In genomic region chr15:70098461-70099166, GRCh38 we compare ENCODE assay signal across 1 cellular context.
TF ChIP-seq lines count a peak whose summit lies in the region.

No MANE protein-coding gene starts in this region.

TF ChIP-seq in HepG2, 621 proteins besides CTCF, POLR2A, EP300 and RAD21 (continued from another document and continues in another):
- TF ChIP-seq, protein P1, sequence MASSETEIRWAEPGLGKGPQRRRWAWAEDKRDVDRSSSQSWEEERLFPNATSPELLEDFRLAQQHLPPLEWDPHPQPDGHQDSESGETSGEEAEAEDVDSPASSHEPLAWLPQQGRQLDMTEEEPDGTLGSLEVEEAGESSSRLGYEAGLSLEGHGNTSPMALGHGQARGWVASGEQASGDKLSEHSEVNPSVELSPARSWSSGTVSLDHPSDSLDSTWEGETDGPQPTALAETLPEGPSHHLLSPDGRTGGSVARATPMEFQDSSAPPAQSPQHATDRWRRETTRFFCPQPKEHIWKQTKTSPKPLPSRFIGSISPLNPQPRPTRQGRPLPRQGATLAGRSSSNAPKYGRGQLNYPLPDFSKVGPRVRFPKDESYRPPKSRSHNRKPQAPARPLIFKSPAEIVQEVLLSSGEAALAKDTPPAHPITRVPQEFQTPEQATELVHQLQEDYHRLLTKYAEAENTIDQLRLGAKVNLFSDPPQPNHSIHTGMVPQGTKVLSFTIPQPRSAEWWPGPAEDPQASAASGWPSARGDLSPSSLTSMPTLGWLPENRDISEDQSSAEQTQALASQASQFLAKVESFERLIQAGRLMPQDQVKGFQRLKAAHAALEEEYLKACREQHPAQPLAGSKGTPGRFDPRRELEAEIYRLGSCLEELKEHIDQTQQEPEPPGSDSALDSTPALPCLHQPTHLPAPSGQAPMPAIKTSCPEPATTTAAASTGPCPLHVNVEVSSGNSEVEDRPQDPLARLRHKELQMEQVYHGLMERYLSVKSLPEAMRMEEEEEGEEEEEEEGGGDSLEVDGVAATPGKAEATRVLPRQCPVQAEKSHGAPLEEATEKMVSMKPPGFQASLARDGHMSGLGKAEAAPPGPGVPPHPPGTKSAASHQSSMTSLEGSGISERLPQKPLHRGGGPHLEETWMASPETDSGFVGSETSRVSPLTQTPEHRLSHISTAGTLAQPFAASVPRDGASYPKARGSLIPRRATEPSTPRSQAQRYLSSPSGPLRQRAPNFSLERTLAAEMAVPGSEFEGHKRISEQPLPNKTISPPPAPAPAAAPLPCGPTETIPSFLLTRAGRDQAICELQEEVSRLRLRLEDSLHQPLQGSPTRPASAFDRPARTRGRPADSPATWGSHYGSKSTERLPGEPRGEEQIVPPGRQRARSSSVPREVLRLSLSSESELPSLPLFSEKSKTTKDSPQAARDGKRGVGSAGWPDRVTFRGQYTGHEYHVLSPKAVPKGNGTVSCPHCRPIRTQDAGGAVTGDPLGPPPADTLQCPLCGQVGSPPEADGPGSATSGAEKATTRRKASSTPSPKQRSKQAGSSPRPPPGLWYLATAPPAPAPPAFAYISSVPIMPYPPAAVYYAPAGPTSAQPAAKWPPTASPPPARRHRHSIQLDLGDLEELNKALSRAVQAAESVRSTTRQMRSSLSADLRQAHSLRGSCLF (CRISPR knock-in tag; IDR thresholded peaks at IDR 0.05; ENCODE audit: borderline replicate concordance): peak; percentile 34; the same call in 1 of the 2 replicates
- TF ChIP-seq ZNF235 (CRISPR knock-in tag; IDR thresholded peaks at IDR 0.05; ENCODE audit: borderline replicate concordance): 0 out of 2 replicates have a peak, but pooled peaks have one; percentile 67
- no peak for TF ChIP-seq PRPF4 (IDR thresholded peaks at IDR 0.05; ENCODE audit: low read depth, low read length, poor library complexity, severe bottlenecking)
- TF ChIP-seq, protein P2, sequence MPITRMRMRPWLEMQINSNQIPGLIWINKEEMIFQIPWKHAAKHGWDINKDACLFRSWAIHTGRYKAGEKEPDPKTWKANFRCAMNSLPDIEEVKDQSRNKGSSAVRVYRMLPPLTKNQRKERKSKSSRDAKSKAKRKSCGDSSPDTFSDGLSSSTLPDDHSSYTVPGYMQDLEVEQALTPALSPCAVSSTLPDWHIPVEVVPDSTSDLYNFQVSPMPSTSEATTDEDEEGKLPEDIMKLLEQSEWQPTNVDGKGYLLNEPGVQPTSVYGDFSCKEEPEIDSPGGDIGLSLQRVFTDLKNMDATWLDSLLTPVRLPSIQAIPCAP (CRISPR knock-in tag; IDR thresholded peaks at IDR 0.05; ENCODE audit: low read depth): no peak
- TF ChIP-seq KDM1A (CRISPR knock-in tag; IDR thresholded peaks at IDR 0.05): no peak
- no peak for TF ChIP-seq AHR (CRISPR knock-in tag; IDR thresholded peaks at IDR 0.05)
- no peak for TF ChIP-seq ZNF326 (CRISPR knock-in tag; IDR thresholded peaks at IDR 0.05; ENCODE audit: borderline replicate concordance)
- no peak for TF ChIP-seq POLR2AphosphoS5 (IDR thresholded peaks at IDR 0.05; ENCODE audit: low read depth, low read length)
- peak; percentile 79; the same call in 1 of the 2 replicates for TF ChIP-seq ZNF281 (CRISPR knock-in tag; IDR thresholded peaks at IDR 0.05; ENCODE audit: borderline replicate concordance)
- TF ChIP-seq ZSCAN21 (CRISPR knock-in tag; IDR thresholded peaks at IDR 0.05; ENCODE audit: borderline replicate concordance): 0 out of 2 replicates have a peak, but pooled peaks have one; percentile 28
- TF ChIP-seq YEATS4 (CRISPR knock-in tag; IDR thresholded peaks at IDR 0.05; ENCODE audit: borderline replicate concordance): 0 out of 2 replicates have a peak, but pooled peaks have one; percentile 22
- TF ChIP-seq, protein P3, sequence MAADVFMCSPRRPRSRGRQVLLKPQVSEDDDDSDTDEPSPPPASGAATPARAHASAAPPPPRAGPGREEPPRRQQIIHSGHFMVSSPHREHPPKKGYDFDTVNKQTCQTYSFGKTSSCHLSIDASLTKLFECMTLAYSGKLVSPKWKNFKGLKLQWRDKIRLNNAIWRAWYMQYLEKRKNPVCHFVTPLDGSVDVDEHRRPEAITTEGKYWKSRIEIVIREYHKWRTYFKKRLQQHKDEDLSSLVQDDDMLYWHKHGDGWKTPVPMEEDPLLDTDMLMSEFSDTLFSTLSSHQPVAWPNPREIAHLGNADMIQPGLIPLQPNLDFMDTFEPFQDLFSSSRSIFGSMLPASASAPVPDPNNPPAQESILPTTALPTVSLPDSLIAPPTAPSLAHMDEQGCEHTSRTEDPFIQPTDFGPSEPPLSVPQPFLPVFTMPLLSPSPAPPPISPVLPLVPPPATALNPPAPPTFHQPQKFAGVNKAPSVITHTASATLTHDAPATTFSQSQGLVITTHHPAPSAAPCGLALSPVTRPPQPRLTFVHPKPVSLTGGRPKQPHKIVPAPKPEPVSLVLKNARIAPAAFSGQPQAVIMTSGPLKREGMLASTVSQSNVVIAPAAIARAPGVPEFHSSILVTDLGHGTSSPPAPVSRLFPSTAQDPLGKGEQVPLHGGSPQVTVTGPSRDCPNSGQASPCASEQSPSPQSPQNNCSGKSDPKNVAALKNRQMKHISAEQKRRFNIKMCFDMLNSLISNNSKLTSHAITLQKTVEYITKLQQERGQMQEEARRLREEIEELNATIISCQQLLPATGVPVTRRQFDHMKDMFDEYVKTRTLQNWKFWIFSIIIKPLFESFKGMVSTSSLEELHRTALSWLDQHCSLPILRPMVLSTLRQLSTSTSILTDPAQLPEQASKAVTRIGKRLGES (CRISPR knock-in tag; IDR thresholded peaks at IDR 0.05; ENCODE audit: borderline replicate concordance): no peak
- no peak for TF ChIP-seq REXO4 (CRISPR knock-in tag; IDR thresholded peaks at IDR 0.05; ENCODE audit: borderline replicate concordance)
- TF ChIP-seq TAF15 (IDR thresholded peaks at IDR 0.05; ENCODE audit: low read depth, low read length, poor library complexity, severe bottlenecking): no peak
- TF ChIP-seq, protein P4, sequence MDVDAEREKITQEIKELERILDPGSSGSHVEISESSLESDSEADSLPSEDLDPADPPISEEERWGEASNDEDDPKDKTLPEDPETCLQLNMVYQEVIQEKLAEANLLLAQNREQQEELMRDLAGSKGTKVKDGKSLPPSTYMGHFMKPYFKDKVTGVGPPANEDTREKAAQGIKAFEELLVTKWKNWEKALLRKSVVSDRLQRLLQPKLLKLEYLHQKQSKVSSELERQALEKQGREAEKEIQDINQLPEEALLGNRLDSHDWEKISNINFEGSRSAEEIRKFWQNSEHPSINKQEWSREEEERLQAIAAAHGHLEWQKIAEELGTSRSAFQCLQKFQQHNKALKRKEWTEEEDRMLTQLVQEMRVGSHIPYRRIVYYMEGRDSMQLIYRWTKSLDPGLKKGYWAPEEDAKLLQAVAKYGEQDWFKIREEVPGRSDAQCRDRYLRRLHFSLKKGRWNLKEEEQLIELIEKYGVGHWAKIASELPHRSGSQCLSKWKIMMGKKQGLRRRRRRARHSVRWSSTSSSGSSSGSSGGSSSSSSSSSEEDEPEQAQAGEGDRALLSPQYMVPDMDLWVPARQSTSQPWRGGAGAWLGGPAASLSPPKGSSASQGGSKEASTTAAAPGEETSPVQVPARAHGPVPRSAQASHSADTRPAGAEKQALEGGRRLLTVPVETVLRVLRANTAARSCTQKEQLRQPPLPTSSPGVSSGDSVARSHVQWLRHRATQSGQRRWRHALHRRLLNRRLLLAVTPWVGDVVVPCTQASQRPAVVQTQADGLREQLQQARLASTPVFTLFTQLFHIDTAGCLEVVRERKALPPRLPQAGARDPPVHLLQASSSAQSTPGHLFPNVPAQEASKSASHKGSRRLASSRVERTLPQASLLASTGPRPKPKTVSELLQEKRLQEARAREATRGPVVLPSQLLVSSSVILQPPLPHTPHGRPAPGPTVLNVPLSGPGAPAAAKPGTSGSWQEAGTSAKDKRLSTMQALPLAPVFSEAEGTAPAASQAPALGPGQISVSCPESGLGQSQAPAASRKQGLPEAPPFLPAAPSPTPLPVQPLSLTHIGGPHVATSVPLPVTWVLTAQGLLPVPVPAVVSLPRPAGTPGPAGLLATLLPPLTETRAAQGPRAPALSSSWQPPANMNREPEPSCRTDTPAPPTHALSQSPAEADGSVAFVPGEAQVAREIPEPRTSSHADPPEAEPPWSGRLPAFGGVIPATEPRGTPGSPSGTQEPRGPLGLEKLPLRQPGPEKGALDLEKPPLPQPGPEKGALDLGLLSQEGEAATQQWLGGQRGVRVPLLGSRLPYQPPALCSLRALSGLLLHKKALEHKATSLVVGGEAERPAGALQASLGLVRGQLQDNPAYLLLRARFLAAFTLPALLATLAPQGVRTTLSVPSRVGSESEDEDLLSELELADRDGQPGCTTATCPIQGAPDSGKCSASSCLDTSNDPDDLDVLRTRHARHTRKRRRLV (CRISPR knock-in tag; IDR thresholded peaks at IDR 0.05): peak; percentile 78; the same call in 1 of the 2 replicates
- no peak for TF ChIP-seq ZNF30 (CRISPR knock-in tag; IDR thresholded peaks at IDR 0.05)
- TF ChIP-seq ELF4 (CRISPR knock-in tag; IDR thresholded peaks at IDR 0.05; ENCODE audit: borderline replicate concordance): no peak
- TF ChIP-seq ZNF720 (CRISPR knock-in tag; IDR thresholded peaks at IDR 0.05): no peak
- no peak for TF ChIP-seq TGIF2 (CRISPR knock-in tag; IDR thresholded peaks at IDR 0.05)
- TF ChIP-seq NR2F1 (CRISPR knock-in tag; IDR thresholded peaks at IDR 0.05): no peak
- no peak for TF ChIP-seq ZNF496 (CRISPR knock-in tag; IDR thresholded peaks at IDR 0.05; ENCODE audit: insufficient replicate concordance)
- no peak for TF ChIP-seq KDM4B (CRISPR knock-in tag; IDR thresholded peaks at IDR 0.05)
- TF ChIP-seq ZNF335 (CRISPR knock-in tag; IDR thresholded peaks at IDR 0.05): no peak
- no peak for TF ChIP-seq ZNF674 (CRISPR knock-in tag; IDR thresholded peaks at IDR 0.05; ENCODE audit: low read depth)
- no peak for TF ChIP-seq ZNF749 (CRISPR knock-in tag; IDR thresholded peaks at IDR 0.05; ENCODE audit: borderline replicate concordance)
- no peak for TF ChIP-seq ZNF331 (CRISPR knock-in tag; IDR thresholded peaks at IDR 0.05)
- TF ChIP-seq RBM22 (optimal IDR thresholded peaks at IDR 0.05; ENCODE audit: low read length): no peak
- TF ChIP-seq, protein P5, sequence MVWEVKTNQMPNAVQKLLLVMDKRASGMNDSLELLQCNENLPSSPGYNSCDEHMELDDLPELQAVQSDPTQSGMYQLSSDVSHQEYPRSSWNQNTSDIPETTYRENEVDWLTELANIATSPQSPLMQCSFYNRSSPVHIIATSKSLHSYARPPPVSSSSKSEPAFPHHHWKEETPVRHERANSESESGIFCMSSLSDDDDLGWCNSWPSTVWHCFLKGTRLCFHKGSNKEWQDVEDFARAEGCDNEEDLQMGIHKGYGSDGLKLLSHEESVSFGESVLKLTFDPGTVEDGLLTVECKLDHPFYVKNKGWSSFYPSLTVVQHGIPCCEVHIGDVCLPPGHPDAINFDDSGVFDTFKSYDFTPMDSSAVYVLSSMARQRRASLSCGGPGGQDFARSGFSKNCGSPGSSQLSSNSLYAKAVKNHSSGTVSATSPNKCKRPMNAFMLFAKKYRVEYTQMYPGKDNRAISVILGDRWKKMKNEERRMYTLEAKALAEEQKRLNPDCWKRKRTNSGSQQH (CRISPR knock-in tag; IDR thresholded peaks at IDR 0.05; ENCODE audit: low read depth): no peak
- peak; percentile 91 for TF ChIP-seq SOX5 (CRISPR knock-in tag; IDR thresholded peaks at IDR 0.05; ENCODE audit: borderline replicate concordance)
- no peak for TF ChIP-seq ISX (CRISPR knock-in tag; conservative IDR thresholded peaks at IDR 0.05)
- TF ChIP-seq, protein P6, sequence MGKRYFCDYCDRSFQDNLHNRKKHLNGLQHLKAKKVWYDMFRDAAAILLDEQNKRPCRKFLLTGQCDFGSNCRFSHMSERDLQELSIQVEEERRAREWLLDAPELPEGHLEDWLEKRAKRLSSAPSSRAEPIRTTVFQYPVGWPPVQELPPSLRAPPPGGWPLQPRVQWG (CRISPR knock-in tag; IDR thresholded peaks at IDR 0.05; ENCODE audit: borderline replicate concordance, low read depth): no peak
- TF ChIP-seq GABPA (IDR thresholded peaks at IDR 0.05; ENCODE audit: low read depth, low read length): no peak
- no peak for TF ChIP-seq GABPA (CRISPR knock-in tag; IDR thresholded peaks at IDR 0.05; ENCODE audit: low read depth)
- no peak for TF ChIP-seq SP140L (CRISPR knock-in tag; IDR thresholded peaks at IDR 0.05; ENCODE audit: borderline replicate concordance)
- 0 out of 2 replicates have a peak, but pooled peaks have one; percentile 8 for TF ChIP-seq ZNF629 (CRISPR knock-in tag; conservative IDR thresholded peaks at IDR 0.05)
- 0 out of 2 replicates have a peak, but pooled peaks have one; percentile 22 for TF ChIP-seq BRCA1 (CRISPR knock-in tag; IDR thresholded peaks at IDR 0.05)
- TF ChIP-seq GABPB1 (CRISPR knock-in tag; IDR thresholded peaks at IDR 0.05): 0 out of 2 replicates have a peak, but pooled peaks have one; percentile 33
- TF ChIP-seq ZBTB8A (CRISPR knock-in tag; IDR thresholded peaks at IDR 0.05; ENCODE audit: borderline replicate concordance, low read depth): 0 out of 2 replicates have a peak, but pooled peaks have one; percentile 14
- no peak for TF ChIP-seq ZFP36L2 (CRISPR knock-in tag; IDR thresholded peaks at IDR 0.05)
- no peak for TF ChIP-seq ZNF619 (CRISPR knock-in tag; IDR thresholded peaks at IDR 0.05)
- no peak for TF ChIP-seq NR3C1 (CRISPR knock-in tag; IDR thresholded peaks at IDR 0.05)
- TF ChIP-seq IRF2 (CRISPR knock-in tag; IDR thresholded peaks at IDR 0.05): 0 out of 2 replicates have a peak, but pooled peaks have one; percentile 20
- 0 out of 2 replicates have a peak, but pooled peaks have one; percentile 20 for TF ChIP-seq FOXK1 (CRISPR knock-in tag; IDR thresholded peaks at IDR 0.05; ENCODE audit: borderline replicate concordance, low read depth)
- no peak for TF ChIP-seq IKZF4 (CRISPR knock-in tag; IDR thresholded peaks at IDR 0.05; ENCODE audit: borderline replicate concordance, low read depth, not compliant biosample characterization)
- TF ChIP-seq ZNF850 (CRISPR knock-in tag; conservative IDR thresholded peaks at IDR 0.05): no peak
- no peak for TF ChIP-seq ATAD3A (CRISPR knock-in tag; IDR thresholded peaks at IDR 0.05)
- no peak for TF ChIP-seq E2F5 (CRISPR knock-in tag; conservative IDR thresholded peaks at IDR 0.05)
